ENCODE assay signal across 10 cellular contexts in the genomic region with DNA sequence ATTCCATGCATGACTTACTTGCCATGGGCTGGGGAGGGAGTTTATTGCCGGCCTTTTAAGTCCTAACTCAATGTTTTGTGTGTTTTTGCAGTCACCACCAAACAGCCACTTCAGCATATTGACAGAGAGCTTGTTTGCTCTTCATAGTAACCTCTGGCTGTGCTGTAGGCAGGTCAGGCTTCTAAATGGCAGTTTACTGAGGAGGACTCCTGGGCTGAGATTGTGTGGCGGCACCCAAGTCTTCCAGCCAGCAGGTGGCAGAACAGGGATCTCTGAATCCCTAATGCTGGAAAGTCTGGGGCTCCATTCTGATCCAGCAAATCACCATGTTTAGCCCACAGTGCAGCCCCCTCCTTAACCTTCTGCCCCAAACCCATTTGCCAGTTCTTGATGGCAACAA.
DNase-seq lines count a peak whose midpoint lies in the region; ATAC-seq and TF ChIP-seq lines count a peak whose summit lies in the region.
"Had no signal": no experiment of that assay in that cellular context is flagged by ENCODE, and none has a peak within 500 bp of the region (broad histone marks: within the 10 kb centered on the region; RNA-seq: fewer than 3 reads in every experiment).

No MANE protein-coding gene starts in this region.

- H3K4me3 ChIP-seq in fibroblast of villous mesenchyme (ENCODE audit: low read depth, low read length) = no peak overlapping the region

- H3K27me3 Mint-ChIP-seq in immature natural killer cell (ENCODE audit: low read depth in 3 of 3) = peaks cover 0 to 5% (median 2%) of the 10 kb centered on the region in 3 donors
- H3K27me3 Mint-ChIP-seq: memory B cell had no signal

- ATAC-seq in HG03460 (IDR thresholded peaks at IDR 0.05; ENCODE audit: unreplicated experiment) (no peak), omental fat pad (ENCODE audit: low FRiP score) (no peak)

- H3K4me1 Mint-ChIP-seq in immature natural killer cell = no peaks in the 10 kb centered on the region

- DNase-seq in NCI-H510A treated with DMSO at 0.1 percent for 48 hours (lab: John Stamatoyannopoulos, UW) (peak; percentile 79), fibroblast of villous mesenchyme (ENCODE audit: low read depth) (no peak), immature natural killer cell (no peak), omental fat pad (ENCODE audit: low spot score) (no peak)
- DNase-seq in activated CD4-positive, CD25-positive, alpha-beta regulatory T cell (lab: John Stamatoyannopoulos, UW) = no peak

- TF ChIP-seq CTCF in 22Rv1 (IDR thresholded peaks at IDR 0.05) = peak; percentile 59
- peak; percentile 56 for TF ChIP-seq CTCF in GM12872 (IDR thresholded peaks at IDR 0.05; ENCODE audit: insufficient read depth, low read depth, low read length)
- TF ChIP-seq CTCF in fibroblast of villous mesenchyme (IDR thresholded peaks at IDR 0.05; ENCODE audit: insufficient read depth, low read depth, low read length) = peak; percentile 28
- TF ChIP-seq CTCF in omental fat pad (IDR thresholded peaks at IDR 0.05) = no peak

- no peak overlapping the region for H3K4me3 Mint-ChIP-seq in immature natural killer cell
- H3K4me3 Mint-ChIP-seq: memory B cell; T-helper 1 cell treated with Interleukin-12 subunit alpha and Interleukin-12 subunit beta and Interleukin-4 antibody, amounts not matched to agents 30 μg/mL and 1 μg/mL, for 36 hours had no signal

- H3K9me3 Mint-ChIP-seq in immature natural killer cell = no peaks in the 10 kb centered on the region
- H3K9me3 Mint-ChIP-seq: memory B cell; T-helper 1 cell treated with Interleukin-12 subunit alpha and Interleukin-12 subunit beta and Interleukin-4 antibody, amounts not matched to agents 30 μg/mL and 1 μg/mL, for 36 hours had no signal

- no peaks in the 10 kb centered on the region for H3K36me3 Mint-ChIP-seq in immature natural killer cell
- H3K36me3 Mint-ChIP-seq: memory B cell had no signal

- H3K27ac Mint-ChIP-seq in immature natural killer cell = no peak overlapping the region
- H3K27ac Mint-ChIP-seq: memory B cell; T-helper 1 cell treated with Interleukin-12 subunit alpha and Interleukin-12 subunit beta and Interleukin-4 antibody, amounts not matched to agents 30 μg/mL and 1 μg/mL, for 36 hours had no signal

- H3K27ac ChIP-seq in 22Rv1 = no peak overlapping the region

Comparison
In these comparisons a context has a peak if more than half of its experiments do, and no peak if none do; other contexts are left out.
1. CTCF ChIP-seq: peak in 22Rv1 (single experiment), GM12872 (single experiment) and fibroblast of villous mesenchyme (single experiment); none in omental fat pad (0 of 3).